In genomic region chr5:91645347-91645746, GRCh38 we compare ENCODE assay signal across 31 cellular contexts.
"Had no signal": no experiment of that assay in that cellular context is flagged by ENCODE, and none has a peak within 500 bp of the region (broad histone marks: within the 10 kb centered on the region; RNA-seq: fewer than 3 reads in every experiment).

No MANE protein-coding gene starts in this region.

- DNase-seq: activated CD4-positive, alpha-beta T cell treated with anti-CD3 and anti-CD28 coated beads, Interleukin-2, amount 10 ng/mL, durations not matched to agents 24 days and 14 days; activated CD4-positive, alpha-beta T cell treated with anti-CD3 and anti-CD28 coated beads, Interleukin-2, amount 50 U/mL, for 4 hours; activated CD8-positive, alpha-beta T cell treated with anti-CD3 and anti-CD28 coated beads for 36 hours; activated gamma-delta T cell; activated naive CD4-positive, alpha-beta T cell treated with Interleukin-2 at 50 U/mL for 16 hours; activated naive CD8-positive, alpha-beta T cell treated with anti-CD3 and anti-CD28 coated beads, Interleukin-2, amount 10 ng/mL, durations not matched to agents 7 days and 5 days; activated T-cell treated with anti-CD3 and anti-CD28 coated beads, Interleukin-2, amount 50 U/mL, for 1 hour; amygdala; Kasumi-1; KG1; MG63; NCI-H1048; NCI-H1105 treated with DMSO at 0.1 percent for 48 hours; NCI-H1436 treated with DMSO at 0.1 percent for 48 hours; NCI-H1694 treated with DMSO at 0.1 percent for 48 hours; NCI-H2029; NCI-H345; NCI-H524 treated with DMSO at 0.1 percent for 48 hours; NCI-H748 treated with DMSO at 0.1 percent for 48 hours; PC-9; Right ventricle myocardium superior; SW 1271; T-helper 1 cell; T-helper 2 cell; T-helper 9 cell; WERI-Rb-1 had no signal

- ATAC-seq: activated CD8-positive, alpha-beta T cell treated with anti-CD3 and anti-CD28 coated beads for 36 hours had no signal

- H3K27me3 Mint-ChIP-seq: activated CD4-positive, alpha-beta T cell treated with anti-CD3 and anti-CD28 coated beads, Interleukin-2, amount 10 ng/mL, durations not matched to agents 24 days and 14 days; activated CD8-positive, alpha-beta T cell treated with anti-CD3 and anti-CD28 coated beads for 36 hours; central memory CD8-positive, alpha-beta T cell had no signal

- H3K27ac Mint-ChIP-seq: activated CD4-positive, alpha-beta T cell treated with anti-CD3 and anti-CD28 coated beads, Interleukin-2, amount 10 ng/mL, durations not matched to agents 24 days and 14 days; activated CD8-positive, alpha-beta T cell treated with anti-CD3 and anti-CD28 coated beads for 36 hours; activated naive CD4-positive, alpha-beta T cell treated with anti-CD3 and anti-CD28 coated beads, Interleukin-2, amount 50 U/mL, for 24 hours; activated naive CD8-positive, alpha-beta T cell treated with anti-CD3 and anti-CD28 coated beads, Interleukin-2, amount 10 ng/mL, durations not matched to agents 7 days and 5 days; activated T-helper 2 cell treated with anti-CD3 and anti-CD28 coated beads, Interferon-gamma antibody, Interleukin-2, Interleukin-4, amounts not matched to agents 10 μg/mL and 5 μg/mL and 100 μg/mL, durations not matched to agents 14 hours and 24 hours and 36 hours had no signal

- H3K4me3 ChIP-seq: ascending aorta, cardiac muscle cell, MG63, PC-9 had no signal

- H3K4me1 Mint-ChIP-seq: activated CD4-positive, alpha-beta T cell treated with anti-CD3 and anti-CD28 coated beads, Interleukin-2, amount 10 ng/mL, durations not matched to agents 24 days and 14 days; activated naive CD4-positive, alpha-beta T cell treated with anti-CD3 and anti-CD28 coated beads, Interleukin-2, amount 50 U/mL, for 24 hours; activated naive CD8-positive, alpha-beta T cell treated with anti-CD3 and anti-CD28 coated beads, Interleukin-2, amount 10 ng/mL, durations not matched to agents 7 days and 5 days; central memory CD8-positive, alpha-beta T cell had no signal

- H3K36me3 Mint-ChIP-seq: activated naive CD4-positive, alpha-beta T cell treated with anti-CD3 and anti-CD28 coated beads, Interleukin-2, amount 50 U/mL, for 24 hours; activated naive CD8-positive, alpha-beta T cell treated with anti-CD3 and anti-CD28 coated beads, Interleukin-2, amount 10 ng/mL, durations not matched to agents 7 days and 5 days had no signal

- H3K4me2 ChIP-seq: PC-9 had no signal

- H3K27ac ChIP-seq: ascending aorta, cardiac muscle cell, PC-9, WERI-Rb-1 had no signal

- H2AFZ ChIP-seq: PC-9 had no signal

- H3K9me3 ChIP-seq: ascending aorta, MG63 had no signal

- H3K36me3 ChIP-seq: ascending aorta, cardiac muscle cell, MG63, WERI-Rb-1 had no signal

- H3K9me3 Mint-ChIP-seq: activated CD4-positive, alpha-beta T cell treated with anti-CD3 and anti-CD28 coated beads, Interleukin-2, amount 10 ng/mL, durations not matched to agents 24 days and 14 days; activated CD8-positive, alpha-beta T cell treated with anti-CD3 and anti-CD28 coated beads for 36 hours; activated naive CD4-positive, alpha-beta T cell treated with anti-CD3 and anti-CD28 coated beads, Interleukin-2, amount 50 U/mL, for 24 hours; activated naive CD8-positive, alpha-beta T cell treated with anti-CD3 and anti-CD28 coated beads, Interleukin-2, amount 10 ng/mL, durations not matched to agents 7 days and 5 days; activated T-helper 2 cell treated with anti-CD3 and anti-CD28 coated beads, Interferon-gamma antibody, Interleukin-2, Interleukin-4, amounts not matched to agents 10 μg/mL and 5 μg/mL and 100 μg/mL, durations not matched to agents 14 hours and 24 hours and 36 hours had no signal

- H3K4me3 Mint-ChIP-seq: activated CD4-positive, alpha-beta T cell treated with anti-CD3 and anti-CD28 coated beads, Interleukin-2, amount 10 ng/mL, durations not matched to agents 24 days and 14 days; activated CD8-positive, alpha-beta T cell treated with anti-CD3 and anti-CD28 coated beads for 36 hours; activated naive CD4-positive, alpha-beta T cell treated with anti-CD3 and anti-CD28 coated beads, Interleukin-2, amount 50 U/mL, for 24 hours; activated naive CD8-positive, alpha-beta T cell treated with anti-CD3 and anti-CD28 coated beads, Interleukin-2, amount 10 ng/mL, durations not matched to agents 7 days and 5 days; central memory CD8-positive, alpha-beta T cell had no signal

- H3K4me1 ChIP-seq: ascending aorta had no signal

- H3K27me3 ChIP-seq: ascending aorta, cardiac muscle cell, MG63 had no signal
